ENCODE assay signal across 1 cellular context in genomic region chr18:50610349-50610748, GRCh38.
TF ChIP-seq lines count a peak whose summit lies in the region.

No MANE protein-coding gene starts in this region.

TF ChIP-seq in GM23338, 12 proteins besides CTCF, POLR2A, EP300 and RAD21:
- TF ChIP-seq ZNF462 (CRISPR knock-in tag; IDR thresholded peaks at IDR 0.05) (no peak), ETS1 (IDR thresholded peaks at IDR 0.05) (no peak), JUNB (IDR thresholded peaks at IDR 0.05; ENCODE audit: unreplicated experiment) (no peak), ZNF331 (CRISPR knock-in tag; IDR thresholded peaks at IDR 0.05; ENCODE audit: low read depth) (no peak), POLR2AphosphoS5 (IDR thresholded peaks at IDR 0.05; ENCODE audit: low read depth) (no peak), NANOG (IDR thresholded peaks at IDR 0.05; ENCODE audit: borderline replicate concordance) (no peak), CREB1 (CRISPR knock-in tag; IDR thresholded peaks at IDR 0.05; ENCODE audit: low read depth) (no peak), REST (IDR thresholded peaks at IDR 0.05; ENCODE audit: unreplicated experiment) (no peak), ZNF114 (CRISPR knock-in tag; IDR thresholded peaks at IDR 0.05) (no peak), EZH2 (IDR thresholded peaks at IDR 0.05; ENCODE audit: low read depth, unreplicated experiment) (no peak), EZH2phosphoT487 (IDR thresholded peaks at IDR 0.05; ENCODE audit: unreplicated experiment) (no peak), STAT1 (IDR thresholded peaks at IDR 0.05; ENCODE audit: unreplicated experiment) (no peak)
